8 cellular contexts compared by ENCODE assay signal in the genomic region with DNA sequence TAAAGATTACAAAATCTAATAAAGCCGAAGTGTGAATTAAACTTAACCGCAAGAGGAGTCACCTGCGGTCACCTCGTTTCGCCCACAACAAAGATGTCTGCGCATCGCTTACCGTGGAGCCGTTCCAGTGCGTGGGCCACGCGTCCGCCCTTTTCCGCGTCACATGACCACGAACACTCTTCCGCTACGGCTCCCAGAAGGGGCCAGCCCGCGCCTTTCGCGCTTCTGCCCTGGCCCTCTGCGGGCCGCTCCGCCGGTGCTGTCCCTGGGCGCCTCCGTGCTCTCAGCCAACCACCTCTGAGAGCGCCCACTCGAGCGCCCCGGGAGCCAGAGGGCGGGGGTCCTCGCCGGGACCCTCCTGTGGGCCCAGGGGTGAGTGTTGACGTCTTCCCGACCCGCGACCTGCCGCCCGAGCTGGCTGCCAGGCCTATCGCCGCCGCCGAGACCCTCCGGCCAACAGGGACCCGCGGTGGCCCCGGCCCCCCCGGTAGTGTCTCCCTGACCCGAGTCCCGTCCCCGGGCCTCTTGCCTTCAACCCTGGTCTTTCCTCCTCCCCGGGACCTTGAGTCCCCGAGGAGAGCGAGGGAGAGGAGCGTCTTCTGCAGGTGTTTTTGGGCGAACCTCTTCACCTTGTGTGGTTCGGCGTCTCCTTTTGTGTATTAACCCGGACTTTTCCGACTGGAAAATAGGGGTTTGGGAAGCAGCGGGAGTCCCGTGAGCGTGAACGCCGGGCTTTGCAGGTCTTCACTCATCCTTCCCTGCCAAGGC. TPM values are rescaled to one million over a fixed set of nuclear protein-coding genes. Genes with fewer than 3 reads are reported as not detected.
A peak's percentile ranks its signal among the peaks of the same experiment; 100 is the strongest.
DNase-seq lines count a peak whose midpoint lies in the region; ATAC-seq, FAIRE-seq and TF ChIP-seq lines count a peak whose summit lies in the region.

A gene with protein sequence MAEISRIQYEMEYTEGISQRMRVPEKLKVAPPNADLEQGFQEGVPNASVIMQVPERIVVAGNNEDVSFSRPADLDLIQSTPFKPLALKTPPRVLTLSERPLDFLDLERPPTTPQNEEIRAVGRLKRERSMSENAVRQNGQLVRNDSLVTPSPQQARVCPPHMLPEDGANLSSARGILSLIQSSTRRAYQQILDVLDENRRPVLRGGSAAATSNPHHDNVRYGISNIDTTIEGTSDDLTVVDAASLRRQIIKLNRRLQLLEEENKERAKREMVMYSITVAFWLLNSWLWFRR (plus strand): TSS at position 196 of the 768 bp plus-strand sequence. CDS start 5,415 bp downstream, outside the sequence.

- no peaks in the 10 kb centered on the region for H3K9me3 ChIP-seq in pancreas
- H3K9me3 ChIP-seq in tibial artery: no peaks in the 10 kb centered on the region

- H3K4me3 ChIP-seq in pancreas (peak within 1 kb of the TSS; percentile 88 to 97 (median 91)), tibial artery (peak within 1 kb of the TSS; percentile 93 to 95)

- peaks cover 0 to 17% (median 12%) of the 10 kb centered on the region in 3 donors for H3K4me1 ChIP-seq in pancreas
- H3K4me1 ChIP-seq in tibial artery: peaks cover 0 to 26% (median 9%) of the 10 kb centered on the region in 4 donors

- peaks cover 6% of the 10 kb centered on the region for H3K36me3 Mint-ChIP-seq in activated naive CD8-positive, alpha-beta T cell treated with anti-CD3 and anti-CD28 coated beads, Interleukin-2, amount 50 U/mL, for 24 hours (ENCODE audit: low read depth)

- ATAC-seq in HG02763 (IDR thresholded peaks at IDR 0.05; ENCODE audit: unreplicated experiment) (peak; percentile 95), Right ventricle myocardium superior (ENCODE audit: poor library complexity) (peak; percentile 100), pancreas (peak; percentile 98 to 100 (median 99))
- ATAC-seq in activated naive CD8-positive, alpha-beta T cell treated with anti-CD3 and anti-CD28 coated beads, Interleukin-2, amount 50 U/mL, for 24 hours: peak; percentile 98

- 1 to 8% methylated on average over 60 to 67 of the region's 67 CpGs for WGBS in pancreas, 2 donors

- no peak for FAIRE-seq in pancreas (lab: Jason Lieb, UNC)

- H3K4me1 Mint-ChIP-seq in activated naive CD8-positive, alpha-beta T cell treated with anti-CD3 and anti-CD28 coated beads, Interleukin-2, amount 50 U/mL, for 24 hours: peaks cover 50% of the 10 kb centered on the region

- intact Hi-C loops in Right ventricle myocardium superior (cut with DNase I): no loop called here
- intact Hi-C loops in pancreas (cut with DNase I): no loop called here
- intact Hi-C loops in tibial artery (cut with DNase I; ENCODE audit: low total_unique reads): no loop called here

- peaks cover 19% of the 10 kb centered on the region for H3K9me3 Mint-ChIP-seq in activated naive CD8-positive, alpha-beta T cell treated with anti-CD3 and anti-CD28 coated beads, Interleukin-2, amount 50 U/mL, for 24 hours

- H3K4me3 Mint-ChIP-seq in activated naive CD8-positive, alpha-beta T cell treated with anti-CD3 and anti-CD28 coated beads, Interleukin-2, amount 50 U/mL, for 24 hours: peak within 1 kb of the TSS; percentile 90

- H3K27me3 ChIP-seq in pancreas: no peaks in the 10 kb centered on the region
- H3K27me3 ChIP-seq in tibial artery: no peaks in the 10 kb centered on the region

- H3K27ac ChIP-seq in pancreas: peak within 1 kb of the TSS; percentile 92 to 96 (median 94)
- H3K27ac ChIP-seq in tibial artery: peak within 1 kb of the TSS; percentile 91 to 92

- H3K27ac Mint-ChIP-seq in activated naive CD8-positive, alpha-beta T cell treated with anti-CD3 and anti-CD28 coated beads, Interleukin-2, amount 50 U/mL, for 24 hours: peak within 1 kb of the TSS; percentile 92

- TF ChIP-seq CTCF in GM12874 (IDR thresholded peaks at IDR 0.05; ENCODE audit: insufficient read depth, low read depth, low read length): peak; percentile 39
- TF ChIP-seq CTCF in pancreas (IDR thresholded peaks at IDR 0.05): no peak
- TF ChIP-seq CTCF in tibial artery (IDR thresholded peaks at IDR 0.05): no peak

- H3K36me3 ChIP-seq in pancreas (no peaks in the 10 kb centered on the region), tibial artery (peaks cover 0 to 3% (median 0%) of the 10 kb centered on the region in 3 donors)

- peak; percentile 88 to 94 (median 93) for DNase-seq in NCI-H1417 (lab: John Stamatoyannopoulos, UW)
- peak; percentile 93 for DNase-seq in SW480 (ENCODE audit: low spot score)
- DNase-seq in activated naive CD8-positive, alpha-beta T cell treated with anti-CD3 and anti-CD28 coated beads, Interleukin-2, amount 50 U/mL, for 24 hours: peak; percentile 94
- peak; percentile 96 for DNase-seq in Right ventricle myocardium superior
- DNase-seq in pancreas: peak; percentile 90 to 96 (median 94)
- peak; percentile 91 to 95 for DNase-seq in tibial artery

- H3K27me3 Mint-ChIP-seq in activated naive CD8-positive, alpha-beta T cell treated with anti-CD3 and anti-CD28 coated beads, Interleukin-2, amount 50 U/mL, for 24 hours: peaks cover 2% of the 10 kb centered on the region

RNA-seq across cellular contexts. Expression of the gene that starts here (rescaled TPM):
- 87.2 TPM for total RNA-seq in Right ventricle myocardium superior
- 10 to 100 TPM; 29.8 to 47.9 (median 38.0) TPM for total RNA-seq in pancreas
- polyA plus RNA-seq in pancreas: 10 to 100 TPM; 46.1 to 71.7 TPM

Comparison
In these comparisons a context has a peak if more than half of its experiments do, and no peak if none do; other contexts are left out.
1. Peak in every context shown above with its lines: DNase-seq, ATAC-seq, H3K4me3 ChIP-seq and H3K27ac ChIP-seq.